ENCODE assay signal across 29 cellular contexts in the genomic region with DNA sequence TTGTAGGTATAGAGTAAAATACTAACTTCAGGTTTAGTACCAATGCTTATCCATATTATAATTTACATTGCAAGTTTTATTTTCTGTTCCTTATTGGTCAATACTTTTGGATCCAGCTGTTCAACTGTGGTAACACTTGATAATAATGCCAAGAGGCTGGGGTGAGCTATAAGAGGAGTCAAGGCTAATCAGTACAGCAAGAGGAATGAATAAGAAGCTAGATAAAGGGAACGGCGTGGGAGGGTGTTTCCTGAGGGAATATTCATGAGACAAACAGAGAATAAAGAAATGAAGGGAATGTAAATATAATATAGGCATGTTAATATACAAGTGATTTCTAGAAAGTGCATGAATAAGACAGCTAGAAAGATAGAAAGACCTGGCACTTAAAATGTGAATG. TPM values are rescaled to one million over a fixed set of nuclear protein-coding genes. Genes with fewer than 3 reads are reported as not detected.
"Had no signal": no experiment of that assay in that cellular context is flagged by ENCODE, and none has a peak within 500 bp of the region (broad histone marks: within the 10 kb centered on the region; RNA-seq: fewer than 3 reads in every experiment).

No MANE protein-coding gene starts in this region.

- DNase-seq: activated CD4-positive, alpha-beta memory T cell treated with anti-CD3 and anti-CD28 coated beads for 36 hours; activated CD4-positive, alpha-beta T cell treated with anti-CD3 and anti-CD28 coated beads, Interleukin-2, amount 10 ng/mL, durations not matched to agents 7 days and 5 days; activated CD4-positive, CD25-positive, alpha-beta regulatory T cell; activated CD8-positive, alpha-beta memory T cell treated with anti-CD3 and anti-CD28 coated beads for 24 hours; activated gamma-delta T cell; activated naive CD4-positive, alpha-beta T cell treated with anti-CD3 and anti-CD28 coated beads for 36 hours; activated T-cell treated with anti-CD3 and anti-CD28 coated beads, Interleukin-2, amount 50 U/mL, for 48 hours; anterior cingulate cortex; NCI-H1092; NCI-H1417; NCI-H1930; NCI-H2171; NCI-H2227 treated with DMSO at 0.1 percent for 48 hours; NCI-H526; NCI-H774; RPMI8226; T-cell had no signal

- H3K4me2 ChIP-seq: KMS-11 had no signal

- H3K27ac ChIP-seq: KMS-11, SK-N-MC had no signal

- H3K4me3 ChIP-seq: SK-N-MC had no signal

- H3K9ac ChIP-seq: KMS-11 had no signal

- ATAC-seq: activated T-helper 17 cell treated with anti-CD3 and anti-CD28 coated beads, Interleukin-2, amount 50 U/mL, for 72 hours; Panc1; Right ventricle myocardium inferior; T-cell had no signal

RNA-seq across cellular contexts. Expression of a gene that starts 4.1 kb away (rescaled TPM):
- total RNA-seq: activated CD4-positive, alpha-beta memory T cell treated with anti-CD3 and anti-CD28 coated beads for 36 hours; activated CD4-positive, alpha-beta T cell treated with anti-CD3 and anti-CD28 coated beads, Interleukin-2, amount 10 ng/mL, durations not matched to agents 7 days and 5 days; activated naive CD4-positive, alpha-beta T cell treated with anti-CD3 and anti-CD28 coated beads for 36 hours; activated T-helper 17 cell treated with anti-CD3 and anti-CD28 coated beads, Interleukin-2, amount 50 U/mL, for 72 hours; bronchial epithelial cell; MCF 10A; NCI-H460; OCI-LY7; Right ventricle myocardium inferior; T-cell; T-helper 2 cell treated with Interferon-gamma antibody and Interleukin-4, amounts not matched to agents 100 ng/mL and 5 ng/mL, for 36 hours had no signal
- polyA plus RNA-seq: adipose tissue, IgD-negative memory B cell had no signal

RNA-seq across cellular contexts. Expression of a gene that starts 26.4 kb away (rescaled TPM):
- total RNA-seq: activated CD4-positive, alpha-beta memory T cell treated with anti-CD3 and anti-CD28 coated beads for 36 hours; activated CD4-positive, alpha-beta T cell treated with anti-CD3 and anti-CD28 coated beads, Interleukin-2, amount 10 ng/mL, durations not matched to agents 7 days and 5 days; activated naive CD4-positive, alpha-beta T cell treated with anti-CD3 and anti-CD28 coated beads for 36 hours; bronchial epithelial cell; MCF 10A; NCI-H460; OCI-LY7; Right ventricle myocardium inferior; T-cell; T-helper 2 cell treated with Interferon-gamma antibody and Interleukin-4, amounts not matched to agents 100 ng/mL and 5 ng/mL, for 36 hours had no signal
- polyA plus RNA-seq: adipose tissue, IgD-negative memory B cell had no signal

RNA-seq across cellular contexts. Expression of a gene that starts 27.9 kb away (rescaled TPM):
- total RNA-seq: activated CD4-positive, alpha-beta memory T cell treated with anti-CD3 and anti-CD28 coated beads for 36 hours; activated CD4-positive, alpha-beta T cell treated with anti-CD3 and anti-CD28 coated beads, Interleukin-2, amount 10 ng/mL, durations not matched to agents 7 days and 5 days; activated naive CD4-positive, alpha-beta T cell treated with anti-CD3 and anti-CD28 coated beads for 36 hours; activated T-helper 17 cell treated with anti-CD3 and anti-CD28 coated beads, Interleukin-2, amount 50 U/mL, for 72 hours; bronchial epithelial cell; MCF 10A; OCI-LY7; Right ventricle myocardium inferior; T-helper 2 cell treated with Interferon-gamma antibody and Interleukin-4, amounts not matched to agents 100 ng/mL and 5 ng/mL, for 36 hours had no signal
- polyA plus RNA-seq: IgD-negative memory B cell had no signal

RNA-seq across cellular contexts. Expression of a gene that starts 43.1 kb away (rescaled TPM):
- total RNA-seq: activated CD4-positive, alpha-beta memory T cell treated with anti-CD3 and anti-CD28 coated beads for 36 hours; activated CD4-positive, alpha-beta T cell treated with anti-CD3 and anti-CD28 coated beads, Interleukin-2, amount 10 ng/mL, durations not matched to agents 7 days and 5 days; activated naive CD4-positive, alpha-beta T cell treated with anti-CD3 and anti-CD28 coated beads for 36 hours; activated T-helper 17 cell treated with anti-CD3 and anti-CD28 coated beads, Interleukin-2, amount 50 U/mL, for 72 hours; bronchial epithelial cell; MCF 10A; NCI-H460; OCI-LY7; Right ventricle myocardium inferior; T-helper 2 cell treated with Interferon-gamma antibody and Interleukin-4, amounts not matched to agents 100 ng/mL and 5 ng/mL, for 36 hours had no signal
- polyA plus RNA-seq: adipose tissue had no signal

RNA-seq across cellular contexts. Expression of a gene that starts 45.7 kb away (rescaled TPM):
- total RNA-seq: activated CD4-positive, alpha-beta memory T cell treated with anti-CD3 and anti-CD28 coated beads for 36 hours; activated CD4-positive, alpha-beta T cell treated with anti-CD3 and anti-CD28 coated beads, Interleukin-2, amount 10 ng/mL, durations not matched to agents 7 days and 5 days; activated naive CD4-positive, alpha-beta T cell treated with anti-CD3 and anti-CD28 coated beads for 36 hours; bronchial epithelial cell; MCF 10A; NCI-H460; Right ventricle myocardium inferior; T-helper 2 cell treated with Interferon-gamma antibody and Interleukin-4, amounts not matched to agents 100 ng/mL and 5 ng/mL, for 36 hours had no signal
- polyA plus RNA-seq: adipose tissue, IgD-negative memory B cell had no signal
